17 cellular contexts compared by ENCODE assay signal in genomic region chr22:42950281-42950680, GRCh38.
DNase-seq lines count a peak whose midpoint lies in the region; ATAC-seq, FAIRE-seq and TF ChIP-seq lines count a peak whose summit lies in the region.
"Had no signal": no experiment of that assay in that cellular context is flagged by ENCODE, and none has a peak within 500 bp of the region (broad histone marks: within the 10 kb centered on the region; RNA-seq: fewer than 3 reads in every experiment).

No MANE protein-coding gene starts in this region.

- CTCF ChIA-PET in HepG2 (lab: Yijun Ruan, JAX; ENCODE audit: low intra/inter-chr PET ratio, low total read pairs), result no interaction called here

- peaks cover 66% of the 10 kb centered on the region for H3K4me1 Mint-ChIP-seq in neural progenitor cell

- peaks cover 77% of the 10 kb centered on the region for H3K4me1 ChIP-seq in HepG2 (ENCODE audit: insufficient read depth, low read length)
- H3K4me1 ChIP-seq in right lobe of liver, result peaks cover 0 to 4% (median 0%) of the 10 kb centered on the region in 4 donors
- peaks cover 5 to 100% (median 60%) of the 10 kb centered on the region in 3 donors for H3K4me1 ChIP-seq in gastroesophageal sphincter
- H3K4me1 ChIP-seq in neural progenitor cell, result peaks cover 35% of the 10 kb centered on the region

- TF ChIP-seq RAD21 in HepG2 (CRISPR knock-in tag; IDR thresholded peaks at IDR 0.05), result no peak

- H3K4me3 ChIP-seq in HepG2 (replicated peaks in 1 of 3; ENCODE audit: insufficient read depth in 1 of 3, low read depth in 2 of 3, low read length in 3 of 3) (no peak overlapping the region), right lobe of liver (no peak overlapping the region), gastroesophageal sphincter (no peak overlapping the region), neural progenitor cell (no peak overlapping the region)
- H3K4me3 ChIP-seq: HAP-1 had no signal

- no peak for TF ChIP-seq POLR2A in HepG2 (IDR thresholded peaks at IDR 0.05; ENCODE audit: insufficient read depth in 1 of 2, low read depth in 2 of 2, low read length in 2 of 2)
- TF ChIP-seq POLR2A in right lobe of liver (IDR thresholded peaks at IDR 0.05), result no peak
- TF ChIP-seq POLR2A in gastroesophageal sphincter (IDR thresholded peaks at IDR 0.05), result no peak

- TF ChIP-seq CTCF in HepG2 (CRISPR knock-in tag; IDR thresholded peaks at IDR 0.05), result no peak
- no peak for TF ChIP-seq CTCF in right lobe of liver (IDR thresholded peaks at IDR 0.05)
- no peak for TF ChIP-seq CTCF in gastroesophageal sphincter (IDR thresholded peaks at IDR 0.05)
- TF ChIP-seq CTCF in neural progenitor cell (IDR thresholded peaks at IDR 0.05), result no peak

- 97% methylated on average over 3 of the region's 5 CpGs for WGBS in HepG2 (ENCODE audit: low lambda C conversion rate)
- 94% methylated on average over 3 of the region's 5 CpGs for WGBS in right lobe of liver (ENCODE audit: insufficient coverage, low coverage, low lambda C conversion rate, missing lambda C conversion rate)
- WGBS in gastroesophageal sphincter (ENCODE audit: low coverage in 1 of 2), 2 donors, result 41 to 59% methylated on average over 4 of the region's 5 CpGs

- ATAC-seq in HepG2 (no peak), right lobe of liver (no peak), gastroesophageal sphincter (no peak), GM19455 (IDR thresholded peaks at IDR 0.05; ENCODE audit: unreplicated experiment) (no peak)

- no peak overlapping the region for H3K9ac ChIP-seq in HepG2 (ENCODE audit: insufficient read depth, low read depth, low read length)
- no peak overlapping the region for H3K9ac ChIP-seq in neural progenitor cell

- peaks cover 6% of the 10 kb centered on the region; the same call in 1 of the 2 replicates for H4K20me1 ChIP-seq in HepG2 (ENCODE audit: insufficient read depth, low read length)
- peaks cover 77% of the 10 kb centered on the region for H4K20me1 ChIP-seq in neural progenitor cell (ENCODE audit: low read depth)

- no peak overlapping the region for H3K27ac ChIP-seq in HepG2 (ENCODE audit: extremely low read length, insufficient read depth, low read length)
- H3K27ac ChIP-seq in right lobe of liver, result no peak overlapping the region
- peak overlapping the region in 3 of 4 donors; percentile 66 to 70 (median 70) for H3K27ac ChIP-seq in gastroesophageal sphincter
- peak overlapping the region; percentile 61 for H3K27ac ChIP-seq in neural progenitor cell

- FAIRE-seq in HepG2 (lab: Jason Lieb, UNC), result no peak
- FAIRE-seq in GM19239 (lab: Jason Lieb, UNC), result no peak
- FAIRE-seq: A204.1, G401.6, HTR-8/SVneo had no signal

- H3K36me3 Mint-ChIP-seq in neural progenitor cell, result peaks cover 5% of the 10 kb centered on the region

- BruUV-seq in HepG2 (replicated peaks; lab: Mats Ljungman, UMichigan), result no TSS peak

- no peak overlapping the region for H3K4me3 Mint-ChIP-seq in neural progenitor cell
- H3K4me3 Mint-ChIP-seq: B cell; CD4-positive, alpha-beta T cell had no signal

- peaks cover 94% of the 10 kb centered on the region for H3K79me2 ChIP-seq in HepG2 (ENCODE audit: insufficient read depth, low read length)
- H3K79me2 ChIP-seq in neural progenitor cell (ENCODE audit: low read depth), result peaks cover 91% of the 10 kb centered on the region

- H3K9me3 Mint-ChIP-seq in neural progenitor cell, result no peaks in the 10 kb centered on the region
- H3K9me3 Mint-ChIP-seq: CD4-positive, alpha-beta T cell had no signal

- H3K36me3 ChIP-seq in HepG2 (replicated peaks in 1 of 2; ENCODE audit: control insufficient read depth in 1 of 2, insufficient read depth in 2 of 2, low read length in 2 of 2) (peaks cover 6 to 20% of the 10 kb centered on the region in 2 experiments), right lobe of liver (no peaks in the 10 kb centered on the region), gastroesophageal sphincter (no peaks in the 10 kb centered on the region), neural progenitor cell (no peaks in the 10 kb centered on the region)
- H3K36me3 ChIP-seq: HAP-1 had no signal

- H3K9me3 ChIP-seq in HepG2 (ENCODE audit: low read length) (no peaks in the 10 kb centered on the region), right lobe of liver (no peaks in the 10 kb centered on the region), gastroesophageal sphincter (no peaks in the 10 kb centered on the region), neural progenitor cell (ENCODE audit: low read depth) (no peaks in the 10 kb centered on the region)
- H3K9me3 ChIP-seq: HAP-1 had no signal

- in situ Hi-C loops in HepG2 (cut with HindIII; ENCODE audit: extremely low pct_ligation_motif_present, low pct_unique_long_range_greater_than_20kb), result no loop called here

- POLR2A ChIA-PET in HepG2 (lab: Yijun Ruan, JAX), result no interaction called here

- H2AFZ ChIP-seq in HepG2 (ENCODE audit: low read length) (no peak overlapping the region), neural progenitor cell (replicated peaks) (no peak overlapping the region)

- no peak for DNase-seq in HepG2 (ENCODE audit: low spot score)
- DNase-seq in right lobe of liver, result no peak
- DNase-seq in neural progenitor cell (ENCODE audit: low spot score), result no peak
- DNase-seq in NCI-H524 (lab: John Stamatoyannopoulos, UW), result no peak
- DNase-seq in GM19239 (ENCODE audit: insufficient read length, low spot score), result no peak
- DNase-seq: C1 segment of cervical spinal cord; CD4-positive, alpha-beta T cell; DMS79 treated with DMSO at 0.1 percent for 48 hours; EL; GOT3 had no signal

- H3K4me2 ChIP-seq in HepG2 (ENCODE audit: low read depth, low read length), result no peak overlapping the region
- no peak overlapping the region for H3K4me2 ChIP-seq in neural progenitor cell

- no peaks in the 10 kb centered on the region for H3F3A ChIP-seq in neural progenitor cell (ENCODE audit: low read depth)

- H3K27me3 ChIP-seq in HepG2 (ENCODE audit: control insufficient read depth in 1 of 2, insufficient read depth in 2 of 2, low read length in 2 of 2) (no peaks in the 10 kb centered on the region), right lobe of liver (no peaks in the 10 kb centered on the region), gastroesophageal sphincter (no peaks in the 10 kb centered on the region), neural progenitor cell (no peaks in the 10 kb centered on the region)

- H3K27ac Mint-ChIP-seq in neural progenitor cell, result no peak overlapping the region
- H3K27ac Mint-ChIP-seq: B cell; CD4-positive, alpha-beta T cell had no signal

- intact Hi-C loops in HepG2 (cut with micrococcal nuclease; ENCODE audit: unreplicated experiment) (no loop called here), right lobe of liver (cut with DNase I) (no loop called here)

- no peaks in the 10 kb centered on the region for H3K27me3 Mint-ChIP-seq in neural progenitor cell (ENCODE audit: insufficient read depth, low read depth)
- H3K27me3 Mint-ChIP-seq: B cell; CD4-positive, alpha-beta T cell had no signal

- TF ChIP-seq EP300 in HepG2 (IDR thresholded peaks at IDR 0.05; ENCODE audit: low read depth in 2 of 2, low read length in 2 of 2) (no peak), HepG2 (CRISPR knock-in tag; IDR thresholded peaks at IDR 0.05; ENCODE audit: borderline replicate concordance) (no peak), gastroesophageal sphincter (IDR thresholded peaks at IDR 0.05) (no peak)

TF ChIP-seq in HepG2, 621 proteins besides CTCF, POLR2A, EP300 and RAD21:
- TF ChIP-seq HNRNPK (IDR thresholded peaks at IDR 0.05; ENCODE audit: low read depth, low read length, poor library complexity, severe bottlenecking) (peak; percentile 82), ZFP41 (CRISPR knock-in tag; IDR thresholded peaks at IDR 0.05; ENCODE audit: borderline replicate concordance) (no peak), PCBP1 (IDR thresholded peaks at IDR 0.05; ENCODE audit: borderline replicate concordance, low read depth, low read length) (0 out of 2 replicates have a peak, but pooled peaks have one; percentile 53)

Comparison
In these comparisons a context has a peak if more than half of its experiments do, and no peak if none do; other contexts are left out.
1. H3K27ac ChIP-seq: peak in gastroesophageal sphincter (3 of 4) and neural progenitor cell (single experiment); none in HepG2 (single experiment) and right lobe of liver (0 of 3).